20 cellular contexts compared by ENCODE assay signal in the genomic region with DNA sequence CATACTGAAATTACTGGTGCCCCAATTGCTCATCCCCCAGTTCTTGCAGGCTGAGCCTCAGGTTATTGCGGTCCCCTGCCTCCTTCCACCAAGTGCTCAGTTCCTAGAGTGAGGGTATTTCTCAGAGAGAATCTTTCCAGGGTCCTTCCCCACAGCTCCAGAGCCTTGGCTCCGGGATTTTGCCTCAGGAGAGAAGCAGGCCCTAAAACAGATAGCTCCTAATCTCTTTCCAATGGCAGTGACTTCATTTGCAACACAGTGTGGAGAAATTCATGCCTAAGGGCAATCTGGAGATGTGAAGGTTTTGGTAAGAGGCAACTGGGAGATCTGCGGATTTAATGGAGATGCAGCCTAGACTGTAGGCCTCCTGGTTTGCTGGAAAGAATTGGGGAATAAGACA. TPM values are rescaled to one million over a fixed set of nuclear protein-coding genes. Genes with fewer than 3 reads are reported as not detected.
DNase-seq lines count a peak whose midpoint lies in the region; ATAC-seq and TF ChIP-seq lines count a peak whose summit lies in the region.
"Had no signal": no experiment of that assay in that cellular context is flagged by ENCODE, and none has a peak within 500 bp of the region (broad histone marks: within the 10 kb centered on the region; RNA-seq: fewer than 3 reads in every experiment).

No MANE protein-coding gene starts in this region.

- no peak for DNase-seq in activated CD8-positive, alpha-beta memory T cell treated with anti-CD3 and anti-CD28 coated beads, Interleukin-2, amount 10 ng/mL, durations not matched to agents 7 days and 5 days
- no peak for DNase-seq in activated CD8-positive, alpha-beta memory T cell treated with anti-CD3 and anti-CD28 coated beads, Interleukin-2, amount 50 U/mL, for 4 hours
- no peak for DNase-seq in central memory CD8-positive, alpha-beta T cell (ENCODE audit: low spot score in 2 of 2)
- DNase-seq in NOMO-1 treated with dmso at 0.1 percent for 144 hours (lab: John Stamatoyannopoulos, UW; ENCODE audit: unreplicated experiment), result no peak
- DNase-seq in NCI-H2029 treated with DMSO at 0.1 percent for 48 hours (lab: John Stamatoyannopoulos, UW), result no peak
- no peak for DNase-seq in DMS53 (lab: John Stamatoyannopoulos, UW)
- DNase-seq: activated CD4-positive, alpha-beta T cell treated with anti-CD3 and anti-CD28 coated beads for 4 hours; activated naive CD4-positive, alpha-beta T cell treated with anti-CD3 and anti-CD28 coated beads, Interleukin-2, amount 10 ng/mL, durations not matched to agents 7 days and 5 days; effector CD4-positive, alpha-beta T cell; esophagus squamous epithelium; left cardiac atrium; NCI-H187 treated with DMSO at 0.1 percent for 48 hours; stimulated activated CD4-positive, alpha-beta T cell treated with anti-CD3 and anti-CD28 coated beads, Interleukin-1b, Interleukin-23, amount 100 ng/mL, for 48 hours; stimulated activated naive B cell treated with anti-CD40 and anti-IgM and Interleukin-4, amounts not matched to agents 10 μg/mL and 1 μg/mL and 100 μg/mL, for 72 hours; thyroid gland had no signal

- H3K27ac ChIP-seq in HUES6 (ENCODE audit: low read depth, low read length), result peak overlapping the region; percentile 49; the same call in 1 of the 2 replicates
- H3K27ac ChIP-seq: BLaER1, esophagus squamous epithelium, thyroid gland had no signal

- no peak for ATAC-seq in activated CD8-positive, alpha-beta memory T cell treated with anti-CD3 and anti-CD28 coated beads, Interleukin-2, amount 10 ng/mL, durations not matched to agents 7 days and 5 days
- ATAC-seq in central memory CD8-positive, alpha-beta T cell (replicated peaks; ENCODE audit: extremely low read depth, poor library complexity, severe bottlenecking), result no peak
- ATAC-seq: K562; left cardiac atrium; stimulated activated naive B cell treated with anti-CD40 and anti-IgM and Interleukin-4, amounts not matched to agents 10 μg/mL and 1 μg/mL and 100 μg/mL, for 72 hours had no signal

- no peaks in the 10 kb centered on the region for H3K27me3 ChIP-seq in HUES6 (ENCODE audit: control insufficient read depth, insufficient read depth, low read length)
- H3K27me3 ChIP-seq: BLaER1, esophagus squamous epithelium, thyroid gland had no signal

- CTCF ChIA-PET in activated CD8-positive, alpha-beta memory T cell treated with anti-CD3 and anti-CD28 coated beads, Interleukin-2, amount 10 ng/mL, durations not matched to agents 7 days and 5 days (lab: Charles Lee), result interaction anchor here (1.1 to 5.0 kb wide), 5 partner anchors 8 to 399 kb away, joined by 3 to 36 read pairs (median 5); no protein-coding TSS in a partner anchor

- no peak for TF ChIP-seq CTCF in nephron (IDR thresholded peaks at IDR 0.05; ENCODE audit: unreplicated experiment in 3 of 3)

- peak overlapping the region; percentile 7 for H3K27ac Mint-ChIP-seq in activated CD8-positive, alpha-beta memory T cell treated with anti-CD3 and anti-CD28 coated beads, Interleukin-2, amount 10 ng/mL, durations not matched to agents 7 days and 5 days
- no peak overlapping the region for H3K27ac Mint-ChIP-seq in central memory CD8-positive, alpha-beta T cell (ENCODE audit: low read depth)
- no peak overlapping the region for H3K27ac Mint-ChIP-seq in nephron
- H3K27ac Mint-ChIP-seq: progenitor cell of endocrine pancreas; stimulated activated naive B cell treated with anti-CD40 and anti-IgM and Interleukin-4, amounts not matched to agents 10 μg/mL and 1 μg/mL and 100 μg/mL, for 72 hours had no signal

- peak overlapping the region; percentile 18; the same call in 1 of the 2 replicates for H3K4me3 ChIP-seq in HUES6 (ENCODE audit: low read depth, low read length)
- H3K4me3 ChIP-seq: BLaER1, esophagus squamous epithelium, K562, thyroid gland had no signal

- no peak overlapping the region for H3K9ac ChIP-seq in HUES6 (ENCODE audit: low read length)
- H3K9ac ChIP-seq: BLaER1 had no signal

- no peak overlapping the region for H3K4me3 Mint-ChIP-seq in activated CD8-positive, alpha-beta memory T cell treated with anti-CD3 and anti-CD28 coated beads, Interleukin-2, amount 10 ng/mL, durations not matched to agents 7 days and 5 days
- H3K4me3 Mint-ChIP-seq in central memory CD8-positive, alpha-beta T cell, result peak overlapping the region; percentile 40
- peak overlapping the region; percentile 50 to 58 (median 50) for H3K4me3 Mint-ChIP-seq in nephron
- H3K4me3 Mint-ChIP-seq: stimulated activated naive B cell treated with anti-CD40 and anti-IgM and Interleukin-4, amounts not matched to agents 10 μg/mL and 1 μg/mL and 100 μg/mL, for 72 hours had no signal

- H3K27me3 Mint-ChIP-seq in activated CD8-positive, alpha-beta memory T cell treated with anti-CD3 and anti-CD28 coated beads, Interleukin-2, amount 10 ng/mL, durations not matched to agents 7 days and 5 days, result no peaks in the 10 kb centered on the region
- H3K27me3 Mint-ChIP-seq in central memory CD8-positive, alpha-beta T cell, result no peaks in the 10 kb centered on the region
- no peaks in the 10 kb centered on the region for H3K27me3 Mint-ChIP-seq in nephron (ENCODE audit: low read depth)
- H3K27me3 Mint-ChIP-seq: activated naive CD4-positive, alpha-beta T cell treated with anti-CD3 and anti-CD28 coated beads, Interleukin-2, amount 10 ng/mL, durations not matched to agents 7 days and 5 days; progenitor cell of endocrine pancreas; stimulated activated naive B cell treated with anti-CD40 and anti-IgM and Interleukin-4, amounts not matched to agents 10 μg/mL and 1 μg/mL and 100 μg/mL, for 72 hours had no signal

- no peaks in the 10 kb centered on the region for H3K9me3 Mint-ChIP-seq in activated CD8-positive, alpha-beta memory T cell treated with anti-CD3 and anti-CD28 coated beads, Interleukin-2, amount 10 ng/mL, durations not matched to agents 7 days and 5 days (ENCODE audit: low read depth)
- no peaks in the 10 kb centered on the region for H3K9me3 Mint-ChIP-seq in central memory CD8-positive, alpha-beta T cell
- peaks cover 12% of the 10 kb centered on the region for H3K9me3 Mint-ChIP-seq in nephron
- H3K9me3 Mint-ChIP-seq: stimulated activated naive B cell treated with anti-CD40 and anti-IgM and Interleukin-4, amounts not matched to agents 10 μg/mL and 1 μg/mL and 100 μg/mL, for 72 hours had no signal

- peaks cover 28% of the 10 kb centered on the region for H3K4me1 ChIP-seq in HUES6 (ENCODE audit: control insufficient read depth, insufficient read depth, low read length)

- H3K4me1 Mint-ChIP-seq in activated CD8-positive, alpha-beta memory T cell treated with anti-CD3 and anti-CD28 coated beads, Interleukin-2, amount 10 ng/mL, durations not matched to agents 7 days and 5 days, result peaks cover 28% of the 10 kb centered on the region
- H3K4me1 Mint-ChIP-seq in central memory CD8-positive, alpha-beta T cell, result peaks cover 19% of the 10 kb centered on the region
- peaks cover 18% of the 10 kb centered on the region for H3K4me1 Mint-ChIP-seq in nephron

- H3K36me3 Mint-ChIP-seq in activated CD8-positive, alpha-beta memory T cell treated with anti-CD3 and anti-CD28 coated beads, Interleukin-2, amount 10 ng/mL, durations not matched to agents 7 days and 5 days, result peaks cover 29% of the 10 kb centered on the region
- peaks cover 4% of the 10 kb centered on the region for H3K36me3 Mint-ChIP-seq in central memory CD8-positive, alpha-beta T cell (ENCODE audit: insufficient read depth)
- H3K36me3 Mint-ChIP-seq in nephron (ENCODE audit: low read depth), result peaks cover 31% of the 10 kb centered on the region

- H3K9me3 ChIP-seq in HUES6 (ENCODE audit: control insufficient read depth, insufficient read depth, low read depth, low read length), result no peaks in the 10 kb centered on the region; the same call in 1 of the 2 replicates
- H3K9me3 ChIP-seq: thyroid gland had no signal

- no peaks in the 10 kb centered on the region for H3K36me3 ChIP-seq in HUES6 (ENCODE audit: control insufficient read depth, insufficient read depth, low read length)
- H3K36me3 ChIP-seq: thyroid gland had no signal

RNA-seq across cellular contexts. Expression of a gene that starts 2.9 kb away (rescaled TPM):
- 10 to 100 TPM; 46.6 to 61.2 TPM for total RNA-seq in activated CD8-positive, alpha-beta memory T cell treated with anti-CD3 and anti-CD28 coated beads, Interleukin-2, amount 10 ng/mL, durations not matched to agents 7 days and 5 days

RNA-seq across cellular contexts. Expression of a gene that starts 25.4 kb away (rescaled TPM):
- 10 to 100 TPM; 43.4 to 44.8 TPM for total RNA-seq in activated CD8-positive, alpha-beta memory T cell treated with anti-CD3 and anti-CD28 coated beads, Interleukin-2, amount 10 ng/mL, durations not matched to agents 7 days and 5 days

RNA-seq across cellular contexts. Expression of a gene that starts 52.8 kb away (rescaled TPM):
- 10 to 100 TPM; 57.5 to 62.9 TPM for total RNA-seq in activated CD8-positive, alpha-beta memory T cell treated with anti-CD3 and anti-CD28 coated beads, Interleukin-2, amount 10 ng/mL, durations not matched to agents 7 days and 5 days
